12 cellular contexts compared by ENCODE assay signal in the genomic region with DNA sequence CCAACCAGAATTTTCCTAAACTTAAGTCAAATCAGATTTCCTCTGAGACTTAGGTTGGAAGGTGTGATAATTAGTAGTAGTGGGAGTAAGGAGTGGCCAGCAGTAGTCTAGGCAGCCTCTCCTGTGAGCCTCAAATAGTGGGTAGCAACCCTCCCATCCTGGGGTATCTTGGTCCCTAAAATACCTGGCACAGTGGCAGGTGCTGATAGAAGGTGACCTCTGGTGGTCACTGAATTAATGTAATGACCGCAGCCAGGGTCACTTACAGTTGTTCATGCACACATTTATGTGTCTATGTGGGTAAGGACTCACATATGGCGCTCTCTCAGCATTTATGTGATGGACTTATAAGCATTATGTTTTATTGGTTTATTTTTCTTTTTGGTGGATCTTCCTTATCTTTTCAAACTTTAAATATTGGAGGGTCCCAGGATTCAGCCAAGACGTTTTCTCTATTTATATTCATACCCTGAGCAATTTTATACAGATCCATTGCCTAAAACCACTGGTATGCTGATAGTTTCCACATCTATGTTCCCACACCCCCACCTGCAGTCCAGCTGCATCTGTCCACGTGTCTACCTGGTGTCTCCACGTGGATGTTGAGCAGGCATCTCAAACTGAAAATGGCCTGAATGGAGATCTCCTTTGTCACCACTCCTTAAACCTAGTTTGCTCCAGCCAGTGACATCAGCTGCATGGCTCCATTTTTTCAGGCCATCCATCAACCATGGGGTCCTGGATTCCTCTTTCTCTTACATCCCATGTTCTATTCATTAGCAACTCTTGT. TPM values are rescaled to one million over a fixed set of nuclear protein-coding genes. Genes with fewer than 3 reads are reported as not detected.
"Had no signal": no experiment of that assay in that cellular context is flagged by ENCODE, and none has a peak within 500 bp of the region (broad histone marks: within the 10 kb centered on the region; RNA-seq: fewer than 3 reads in every experiment).

No MANE protein-coding gene starts in this region.

- H3K4me1 Mint-ChIP-seq: central memory CD8-positive, alpha-beta T cell had no signal

- H3K27ac Mint-ChIP-seq: activated T-helper 1 cell treated with anti-CD3 and anti-CD28 coated beads, Interleukin-12 subunit alpha, Interleukin-12 subunit beta, Interleukin-2, Interleukin-4 antibody, amounts not matched to agents 30 ng/mL and 10 ng/mL and 1 ng/mL, durations not matched to agents 14 hours and 24 hours and 36 hours; dendritic cell treated with granulocyte-macrophage colony-stimulating factor and Interleukin-4, amounts not matched to agents 40 ng/mL and 50 ng/mL, for 4 days; nephron progenitor cell had no signal

- H3K4me3 Mint-ChIP-seq: activated T-helper 1 cell treated with anti-CD3 and anti-CD28 coated beads, Interleukin-12 subunit alpha, Interleukin-12 subunit beta, Interleukin-2, Interleukin-4 antibody, amounts not matched to agents 30 ng/mL and 10 ng/mL and 1 ng/mL, durations not matched to agents 14 hours and 24 hours and 36 hours; central memory CD8-positive, alpha-beta T cell; dendritic cell treated with granulocyte-macrophage colony-stimulating factor and Interleukin-4, amounts not matched to agents 40 ng/mL and 50 ng/mL, for 4 days; nephron progenitor cell had no signal

- H3K27me3 Mint-ChIP-seq: dendritic cell treated with granulocyte-macrophage colony-stimulating factor and Interleukin-4, amounts not matched to agents 40 ng/mL and 50 ng/mL, for 4 days had no signal

- H3K27me3 ChIP-seq: esophagus muscularis mucosa, testis had no signal

- H3K9me3 ChIP-seq: esophagus muscularis mucosa, testis had no signal

- DNase-seq: activated CD4-positive, alpha-beta T cell treated with anti-CD3 and anti-CD28 coated beads for 48 hours; activated naive CD4-positive, alpha-beta T cell treated with Interleukin-2 at 50 U/mL for 16 hours; mesendoderm; nephron progenitor cell; stimulated activated CD4-positive, alpha-beta T cell treated with anti-CD3 and anti-CD28 coated beads, Interleukin-2, amount 100 ng/mL, for 48 hours; stimulated activated naive CD8-positive, alpha-beta T cell treated with anti-CD3 and anti-CD28 coated beads, Interleukin-15, Interleukin-2, amounts not matched to agents 100 U/mL and 50 U/mL, for 24 hours; T-helper 1 cell; testis had no signal

- H3K9me3 Mint-ChIP-seq: activated T-helper 1 cell treated with anti-CD3 and anti-CD28 coated beads, Interleukin-12 subunit alpha, Interleukin-12 subunit beta, Interleukin-2, Interleukin-4 antibody, amounts not matched to agents 30 ng/mL and 10 ng/mL and 1 ng/mL, durations not matched to agents 14 hours and 24 hours and 36 hours; central memory CD8-positive, alpha-beta T cell; dendritic cell treated with granulocyte-macrophage colony-stimulating factor and Interleukin-4, amounts not matched to agents 40 ng/mL and 50 ng/mL, for 4 days; nephron progenitor cell had no signal

- H3K36me3 ChIP-seq: esophagus muscularis mucosa had no signal

- ATAC-seq: stimulated activated naive CD8-positive, alpha-beta T cell treated with anti-CD3 and anti-CD28 coated beads, Interleukin-15, Interleukin-2, amounts not matched to agents 100 U/mL and 50 U/mL, for 24 hours had no signal

- H3K4me1 ChIP-seq: esophagus muscularis mucosa, testis had no signal

- H3K27ac ChIP-seq: testis had no signal

- H3K4me3 ChIP-seq: esophagus muscularis mucosa, testis had no signal

RNA-seq across cellular contexts. Expression of gene BMPER, which starts 18.3 kb away (rescaled TPM):
- total RNA-seq: activated T-helper 1 cell treated with anti-CD3 and anti-CD28 coated beads, Interleukin-12 subunit alpha, Interleukin-12 subunit beta, Interleukin-2, Interleukin-4 antibody, amounts not matched to agents 30 ng/mL and 10 ng/mL and 1 ng/mL, durations not matched to agents 14 hours and 24 hours and 36 hours had no signal
